Comparison of ENCODE assay signal across 1 cellular context in the genomic region with DNA sequence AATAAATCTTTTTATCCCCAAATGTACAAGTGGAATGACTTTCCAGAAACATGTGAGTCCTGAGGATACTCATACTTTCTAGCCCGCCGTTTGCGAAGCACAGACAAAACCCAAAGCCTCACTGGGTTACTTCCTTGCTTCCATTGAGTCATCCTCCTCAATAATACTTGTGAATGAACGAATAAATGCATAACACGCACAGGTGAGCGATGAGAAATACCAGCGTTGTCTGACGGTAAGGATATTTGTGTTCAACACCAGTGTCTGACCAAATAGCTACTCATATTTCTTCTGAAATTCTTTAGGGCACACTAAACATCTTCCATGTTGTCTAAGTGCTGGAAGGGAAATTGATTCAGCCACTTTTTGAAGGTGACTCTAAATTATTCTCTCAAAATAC.
TF ChIP-seq lines count a peak whose summit lies in the region.

No MANE protein-coding gene starts in this region.

TF ChIP-seq in H1, 55 proteins besides CTCF, POLR2A, EP300 and RAD21:
- TF ChIP-seq HDAC6 (IDR thresholded peaks at IDR 0.05; ENCODE audit: low read depth, low read length) (no peak), TCF12 (IDR thresholded peaks at IDR 0.05; ENCODE audit: low read depth, low read length) (no peak), SP4 (IDR thresholded peaks at IDR 0.05; ENCODE audit: low read length) (no peak), BCL11A (IDR thresholded peaks at IDR 0.05; ENCODE audit: low read depth in 2 of 2, low read length in 2 of 2) (no peak), POU5F1 (IDR thresholded peaks at IDR 0.05; ENCODE audit: low read depth, low read length) (no peak), NRF1 (IDR thresholded peaks at IDR 0.05; ENCODE audit: low read depth, low read length) (no peak), RNF2 (IDR thresholded peaks at IDR 0.05; ENCODE audit: borderline replicate concordance, low read depth, low read length, missing control alignments, poor library complexity, severe bottlenecking) (no peak), JUND (IDR thresholded peaks at IDR 0.05; ENCODE audit: low read length) (no peak), SP2 (IDR thresholded peaks at IDR 0.05; ENCODE audit: low read length) (no peak), SUZ12 (IDR thresholded peaks at IDR 0.05; ENCODE audit: low read length) (no peak), SIN3A (conservative IDR thresholded peaks at IDR 0.05 in 1 of 2, IDR thresholded peaks at IDR 0.05 in 1 of 2; ENCODE audit: low read depth in 1 of 2, low read length in 2 of 2) (no peak), EGR1 (IDR thresholded peaks at IDR 0.05; ENCODE audit: borderline replicate concordance, low read depth, low read length) (no peak)
- TF ChIP-seq, protein P1, sequence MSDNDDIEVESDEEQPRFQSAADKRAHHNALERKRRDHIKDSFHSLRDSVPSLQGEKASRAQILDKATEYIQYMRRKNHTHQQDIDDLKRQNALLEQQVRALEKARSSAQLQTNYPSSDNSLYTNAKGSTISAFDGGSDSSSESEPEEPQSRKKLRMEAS (IDR thresholded peaks at IDR 0.05) = no peak
